In the genomic region with DNA sequence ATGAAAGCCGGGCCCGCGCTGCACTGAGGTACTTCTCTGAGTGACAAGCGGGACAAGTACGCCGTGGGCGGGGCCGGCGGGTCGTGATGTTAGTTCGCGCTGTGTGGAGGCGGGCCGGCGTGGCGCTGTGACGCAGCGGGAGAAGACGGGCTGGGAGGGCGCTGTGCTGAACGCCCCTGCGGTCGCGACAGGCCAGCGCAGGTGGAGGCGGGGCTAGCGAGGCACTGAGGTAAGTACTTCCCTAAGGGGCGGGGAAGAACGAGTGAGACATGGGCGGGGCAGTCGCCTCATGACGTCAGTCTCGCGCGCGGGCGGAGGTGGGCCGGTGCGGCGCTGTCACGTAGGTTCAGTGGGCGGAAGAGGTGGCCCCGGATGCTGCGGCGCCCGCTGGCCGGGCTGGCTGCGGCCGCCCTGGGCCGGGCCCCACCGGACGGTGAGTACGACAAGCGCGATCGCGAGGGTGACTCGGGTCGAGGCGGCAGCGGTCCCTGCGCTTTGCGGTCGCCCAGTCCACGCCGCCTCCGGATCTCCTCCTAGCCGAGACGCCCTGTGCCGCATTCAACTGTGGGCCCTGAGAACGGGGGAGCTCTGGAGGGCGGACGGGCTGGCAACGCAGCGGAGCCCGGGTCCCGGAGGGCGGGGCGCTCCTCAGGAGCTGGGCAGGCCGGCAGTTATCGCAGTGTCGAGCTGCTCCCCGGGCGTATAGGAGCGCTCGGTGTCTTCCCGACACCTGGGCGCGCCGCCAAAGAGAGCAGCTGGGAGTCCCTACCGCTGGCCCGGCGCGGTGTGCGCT, we compare ENCODE assay signal across 8 cellular contexts. TPM values are rescaled to one million over a fixed set of nuclear protein-coding genes. Genes with fewer than 3 reads are reported as not detected.
A peak's percentile ranks its signal among the peaks of the same experiment; 100 is the strongest.
DNase-seq lines count a peak whose midpoint lies in the region; ATAC-seq and TF ChIP-seq lines count a peak whose summit lies in the region.

A gene with protein sequence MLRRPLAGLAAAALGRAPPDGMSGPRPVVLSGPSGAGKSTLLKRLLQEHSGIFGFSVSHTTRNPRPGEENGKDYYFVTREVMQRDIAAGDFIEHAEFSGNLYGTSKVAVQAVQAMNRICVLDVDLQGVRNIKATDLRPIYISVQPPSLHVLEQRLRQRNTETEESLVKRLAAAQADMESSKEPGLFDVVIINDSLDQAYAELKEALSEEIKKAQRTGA (plus strand): TSS at position 349 of the 793 bp plus-strand sequence. CDS start 24 bp downstream, at position 373.

- TF ChIP-seq EP300 in Ishikawa (IDR thresholded peaks at IDR 0.05; ENCODE audit: borderline replicate concordance): no peak

- peak; percentile 19 for TF ChIP-seq CTCF in epithelial cell of esophagus (IDR thresholded peaks at IDR 0.05; ENCODE audit: insufficient read depth, low read depth, low read length, missing control alignments)

- H3K4me1 ChIP-seq in mononuclear cell (ENCODE audit: insufficient read depth, low read length): peaks cover 51% of the 10 kb centered on the region

- H3K9me3 ChIP-seq in mononuclear cell (ENCODE audit: low read depth, low read length): no peaks in the 10 kb centered on the region

- H3K4me3 ChIP-seq in epithelial cell of esophagus (ENCODE audit: low read length): peak within 1 kb of the TSS; percentile 95
- peak within 1 kb of the TSS; percentile 82 for H3K4me3 ChIP-seq in mononuclear cell (ENCODE audit: low read length)

- DNase-seq in DMS153 (lab: John Stamatoyannopoulos, UW): peak; percentile 100
- peak; percentile 87 for DNase-seq in OCI-M2 (lab: John Stamatoyannopoulos, UW; ENCODE audit: unreplicated experiment)
- DNase-seq in activated T-cell treated with anti-CD3 and anti-CD28 coated beads for 4 hours: peak; percentile 99
- DNase-seq in epithelial cell of esophagus (ENCODE audit: low read depth): peak; percentile 100
- peak; percentile 100 for DNase-seq in stimulated activated CD8-positive, alpha-beta memory T cell treated with anti-CD3 and anti-CD28 coated beads, Interleukin-4, amount 100 ng/mL, for 1 hour (ENCODE audit: low read depth in 2 of 2, low spot score in 1 of 2)

- H3K27me3 ChIP-seq in mononuclear cell (ENCODE audit: insufficient read depth, low read length): no peaks in the 10 kb centered on the region

- ATAC-seq in GM21576 (IDR thresholded peaks at IDR 0.05; ENCODE audit: unreplicated experiment): peak; percentile 90

- TF ChIP-seq RAD21 in Ishikawa (IDR thresholded peaks at IDR 0.05; ENCODE audit: low read depth): 0 out of 2 replicates have a peak, but pooled peaks have one; percentile 3

TF ChIP-seq in Ishikawa, 13 proteins besides CTCF, POLR2A, EP300 and RAD21:
- no peak; the same call in 1 of the 2 replicates for TF ChIP-seq TCF12 (IDR thresholded peaks at IDR 0.05; ENCODE audit: low read depth)
- TF ChIP-seq NFIC (IDR thresholded peaks at IDR 0.05): no peak; the same call in none of the 2 replicates
- TF ChIP-seq, protein P1, sequence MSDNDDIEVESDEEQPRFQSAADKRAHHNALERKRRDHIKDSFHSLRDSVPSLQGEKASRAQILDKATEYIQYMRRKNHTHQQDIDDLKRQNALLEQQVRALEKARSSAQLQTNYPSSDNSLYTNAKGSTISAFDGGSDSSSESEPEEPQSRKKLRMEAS (IDR thresholded peaks at IDR 0.05): peak; percentile 52
- no peak for TF ChIP-seq CEBPB (IDR thresholded peaks at IDR 0.05)
- peak; percentile 74 for TF ChIP-seq EGR1 (IDR thresholded peaks at IDR 0.05)
- no peak for TF ChIP-seq YY1 (IDR thresholded peaks at IDR 0.05; ENCODE audit: low read depth)
- no peak for TF ChIP-seq ZBTB7A (IDR thresholded peaks at IDR 0.05; ENCODE audit: low read depth)
- no peak for TF ChIP-seq TEAD4 (IDR thresholded peaks at IDR 0.05)
- no peak for TF ChIP-seq FOXM1 (IDR thresholded peaks at IDR 0.05; ENCODE audit: borderline replicate concordance, low read depth)
- TF ChIP-seq CREB1 (IDR thresholded peaks at IDR 0.05; ENCODE audit: low read depth): peak; percentile 91
- TF ChIP-seq, protein P2, sequence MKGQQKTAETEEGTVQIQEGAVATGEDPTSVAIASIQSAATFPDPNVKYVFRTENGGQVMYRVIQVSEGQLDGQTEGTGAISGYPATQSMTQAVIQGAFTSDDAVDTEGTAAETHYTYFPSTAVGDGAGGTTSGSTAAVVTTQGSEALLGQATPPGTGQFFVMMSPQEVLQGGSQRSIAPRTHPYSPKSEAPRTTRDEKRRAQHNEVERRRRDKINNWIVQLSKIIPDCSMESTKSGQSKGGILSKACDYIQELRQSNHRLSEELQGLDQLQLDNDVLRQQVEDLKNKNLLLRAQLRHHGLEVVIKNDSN (IDR thresholded peaks at IDR 0.05): no peak
- TF ChIP-seq TAF1 (IDR thresholded peaks at IDR 0.05; ENCODE audit: low read depth): no peak; the same call in 1 of the 2 replicates
- TF ChIP-seq, protein P3, sequence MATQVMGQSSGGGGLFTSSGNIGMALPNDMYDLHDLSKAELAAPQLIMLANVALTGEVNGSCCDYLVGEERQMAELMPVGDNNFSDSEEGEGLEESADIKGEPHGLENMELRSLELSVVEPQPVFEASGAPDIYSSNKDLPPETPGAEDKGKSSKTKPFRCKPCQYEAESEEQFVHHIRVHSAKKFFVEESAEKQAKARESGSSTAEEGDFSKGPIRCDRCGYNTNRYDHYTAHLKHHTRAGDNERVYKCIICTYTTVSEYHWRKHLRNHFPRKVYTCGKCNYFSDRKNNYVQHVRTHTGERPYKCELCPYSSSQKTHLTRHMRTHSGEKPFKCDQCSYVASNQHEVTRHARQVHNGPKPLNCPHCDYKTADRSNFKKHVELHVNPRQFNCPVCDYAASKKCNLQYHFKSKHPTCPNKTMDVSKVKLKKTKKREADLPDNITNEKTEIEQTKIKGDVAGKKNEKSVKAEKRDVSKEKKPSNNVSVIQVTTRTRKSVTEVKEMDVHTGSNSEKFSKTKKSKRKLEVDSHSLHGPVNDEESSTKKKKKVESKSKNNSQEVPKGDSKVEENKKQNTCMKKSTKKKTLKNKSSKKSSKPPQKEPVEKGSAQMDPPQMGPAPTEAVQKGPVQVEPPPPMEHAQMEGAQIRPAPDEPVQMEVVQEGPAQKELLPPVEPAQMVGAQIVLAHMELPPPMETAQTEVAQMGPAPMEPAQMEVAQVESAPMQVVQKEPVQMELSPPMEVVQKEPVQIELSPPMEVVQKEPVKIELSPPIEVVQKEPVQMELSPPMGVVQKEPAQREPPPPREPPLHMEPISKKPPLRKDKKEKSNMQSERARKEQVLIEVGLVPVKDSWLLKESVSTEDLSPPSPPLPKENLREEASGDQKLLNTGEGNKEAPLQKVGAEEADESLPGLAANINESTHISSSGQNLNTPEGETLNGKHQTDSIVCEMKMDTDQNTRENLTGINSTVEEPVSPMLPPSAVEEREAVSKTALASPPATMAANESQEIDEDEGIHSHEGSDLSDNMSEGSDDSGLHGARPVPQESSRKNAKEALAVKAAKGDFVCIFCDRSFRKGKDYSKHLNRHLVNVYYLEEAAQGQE (IDR thresholded peaks at IDR 0.05; ENCODE audit: low read depth): no peak

RNA-seq across cellular contexts. Expression of the gene that starts here (rescaled TPM):
- 190 TPM for total RNA-seq in mononuclear cell

Comparison
In these comparisons a context has a peak if more than half of its experiments do, and no peak if none do; other contexts are left out.
1. Peak in every context shown above with its lines: DNase-seq, ATAC-seq and H3K4me3 ChIP-seq.